In genomic region chr9:98804083-98804482, GRCh38 we compare ENCODE assay signal across 13 cellular contexts. TPM values are rescaled to one million over a fixed set of nuclear protein-coding genes. Genes with fewer than 3 reads are reported as not detected.
DNase-seq lines count a peak whose midpoint lies in the region; ATAC-seq and TF ChIP-seq lines count a peak whose summit lies in the region.
"Had no signal": no experiment of that assay in that cellular context is flagged by ENCODE, and none has a peak within 500 bp of the region (broad histone marks: within the 10 kb centered on the region; RNA-seq: fewer than 3 reads in every experiment).

No MANE protein-coding gene starts in this region.

- no peak overlapping the region for H3K4me3 Mint-ChIP-seq in progenitor cell of endocrine pancreas (ENCODE audit: low read depth)
- H3K4me3 Mint-ChIP-seq: B cell; CD8-positive, alpha-beta T cell had no signal

- H3K27ac Mint-ChIP-seq in progenitor cell of endocrine pancreas, result no peak overlapping the region
- H3K27ac Mint-ChIP-seq: B cell; CD8-positive, alpha-beta T cell had no signal

- H3K36me3 Mint-ChIP-seq in progenitor cell of endocrine pancreas (ENCODE audit: insufficient read depth), result no peaks in the 10 kb centered on the region

- H3K27me3 Mint-ChIP-seq in progenitor cell of endocrine pancreas, result peaks cover 24% of the 10 kb centered on the region

- H3K4me1 Mint-ChIP-seq in progenitor cell of endocrine pancreas (ENCODE audit: low read depth), result peaks cover 32% of the 10 kb centered on the region

- no peak overlapping the region for H3K4me3 ChIP-seq in fibroblast of pulmonary artery (replicated peaks; ENCODE audit: low read depth, low read length)
- H3K4me3 ChIP-seq: BLaER1 treated with 17β-estradiol and CSF1 and Interleukin-3, amounts not matched to agents 10 nM and 100 nM; HAP-1 had no signal

- peak; percentile 5 for DNase-seq in NCI-H2171 treated with DMSO at 0.1 percent for 48 hours (lab: John Stamatoyannopoulos, UW)
- no peak for DNase-seq in NCI-H2171 (lab: John Stamatoyannopoulos, UW)
- DNase-seq in NCI-H69 (lab: John Stamatoyannopoulos, UW), result peak; percentile 38
- DNase-seq in fibroblast of pulmonary artery (ENCODE audit: low read depth), result peak; percentile 36
- peak; percentile 33 for DNase-seq in superior temporal gyrus (ENCODE audit: extremely low spot score)
- DNase-seq in NCI-H82 (lab: John Stamatoyannopoulos, UW), result no peak
- no peak for DNase-seq in progenitor cell of endocrine pancreas (ENCODE audit: low spot score, unreplicated experiment)
- DNase-seq in stimulated activated naive CD8-positive, alpha-beta T cell treated with anti-CD3 and anti-CD28 coated beads, Interleukin-15, Interleukin-2, amounts not matched to agents 100 U/mL and 50 U/mL, for 24 hours, result no peak
- DNase-seq: Calu3; CD8-positive, alpha-beta T cell had no signal

- no peak for ATAC-seq in stimulated activated naive CD8-positive, alpha-beta T cell treated with anti-CD3 and anti-CD28 coated beads, Interleukin-15, Interleukin-2, amounts not matched to agents 100 U/mL and 50 U/mL, for 24 hours
- ATAC-seq: CD8-positive, alpha-beta T cell had no signal

- TF ChIP-seq CTCF in fibroblast of pulmonary artery (IDR thresholded peaks at IDR 0.05; ENCODE audit: low read length, missing control alignments), result no peak
- no peak for TF ChIP-seq CTCF in progenitor cell of endocrine pancreas (IDR thresholded peaks at IDR 0.05; ENCODE audit: unreplicated experiment)

- H3K9me3 Mint-ChIP-seq in progenitor cell of endocrine pancreas (ENCODE audit: low read depth), result no peaks in the 10 kb centered on the region
- H3K9me3 Mint-ChIP-seq: CD8-positive, alpha-beta T cell had no signal

RNA-seq across cellular contexts. Expression of gene GALNT12, which starts 3.4 kb away (rescaled TPM):
- total RNA-seq in progenitor cell of endocrine pancreas, result 12.9 and 15.9 TPM in 2 replicates

RNA-seq across cellular contexts. Expression of gene ANKS6, which starts 7.7 kb away (rescaled TPM):
- 39.7 TPM in 2 replicates for total RNA-seq in progenitor cell of endocrine pancreas

Comparison
In these comparisons a context has a peak if more than half of its experiments do, and no peak if none do; other contexts are left out.
1. DNase-seq: peak in NCI-H2171 treated with DMSO at 0.1 percent for 48 hours (single experiment), NCI-H69 (single experiment), fibroblast of pulmonary artery (single experiment) and superior temporal gyrus (single experiment); none in NCI-H2171 (single experiment), NCI-H82 (single experiment), progenitor cell of endocrine pancreas (single experiment) and stimulated activated naive CD8-positive, alpha-beta T cell treated with anti-CD3 and anti-CD28 coated beads, Interleukin-15, Interleukin-2, amounts not matched to agents 100 U/mL and 50 U/mL, for 24 hours (single experiment).